In genomic region chr15:32683906-32684584, GRCh38 we compare ENCODE assay signal across 11 cellular contexts. TPM values are rescaled to one million over a fixed set of nuclear protein-coding genes. Genes with fewer than 3 reads are reported as not detected.
DNase-seq lines count a peak whose midpoint lies in the region; ATAC-seq, FAIRE-seq and TF ChIP-seq lines count a peak whose summit lies in the region.
"Had no signal": no experiment of that assay in that cellular context is flagged by ENCODE, and none has a peak within 500 bp of the region (broad histone marks: within the 10 kb centered on the region; RNA-seq: fewer than 3 reads in every experiment).

No MANE protein-coding gene starts in this region.

- no peak overlapping the region for H3K27ac Mint-ChIP-seq in natural killer cell treated with Interleukin-12 subunit alpha and Interleukin-12 subunit beta and Interleukin-15 and Interleukin-18, amount 100 ng/mL, for 72 hours
- no peak overlapping the region for H3K27ac Mint-ChIP-seq in natural killer cell

- no peak for TF ChIP-seq CTCF in natural killer cell (IDR thresholded peaks at IDR 0.05)
- no peak for TF ChIP-seq CTCF in fibroblast of villous mesenchyme (IDR thresholded peaks at IDR 0.05; ENCODE audit: insufficient read depth, low read depth, low read length)

- H3K4me3 Mint-ChIP-seq in natural killer cell treated with Interleukin-12 subunit alpha and Interleukin-12 subunit beta and Interleukin-15 and Interleukin-18, amount 100 ng/mL, for 72 hours = no peak overlapping the region
- no peak overlapping the region for H3K4me3 Mint-ChIP-seq in natural killer cell

- H3K27me3 Mint-ChIP-seq in natural killer cell treated with Interleukin-12 subunit alpha and Interleukin-12 subunit beta and Interleukin-15 and Interleukin-18, amount 100 ng/mL, for 72 hours = peaks cover 0 to 3% of the 10 kb centered on the region in 2 donors
- peaks cover 0 to 2% of the 10 kb centered on the region in 2 donors for H3K27me3 Mint-ChIP-seq in natural killer cell (ENCODE audit: low read depth in 2 of 2)

- ATAC-seq in natural killer cell treated with Interleukin-12 subunit alpha and Interleukin-12 subunit beta and Interleukin-15 and Interleukin-18, amount 100 ng/mL, for 72 hours = peak; percentile 71 to 77
- ATAC-seq in natural killer cell (no peak), HG03354 (IDR thresholded peaks at IDR 0.05; ENCODE audit: poor library complexity, severe bottlenecking, unreplicated experiment) (no peak), HG02870 (IDR thresholded peaks at IDR 0.05; ENCODE audit: unreplicated experiment) (no peak)

- no peak for DNase-seq in natural killer cell treated with Interleukin-12 subunit alpha and Interleukin-12 subunit beta and Interleukin-15 and Interleukin-18, amount 100 ng/mL, for 72 hours (ENCODE audit: low spot score)
- no peak for DNase-seq in natural killer cell
- DNase-seq in SKM-1 treated with dmso at 0.1 percent for 144 hours (lab: John Stamatoyannopoulos, UW; ENCODE audit: unreplicated experiment) = peak; percentile 27
- peak; percentile 85 for DNase-seq in fibroblast of villous mesenchyme (ENCODE audit: low read depth)
- no peak for DNase-seq in GM12892 (ENCODE audit: insufficient read length)
- DNase-seq in stimulated activated CD4-positive, alpha-beta T cell treated with anti-CD3 and anti-CD28 coated beads, Interleukin-2, amount 100 ng/mL, for 48 hours = no peak
- DNase-seq: activated gamma-delta T cell treated with Interleukin-2 at 50 U/mL for 16 hours, NCI-H1694 treated with DMSO at 0.1 percent for 48 hours had no signal

- FAIRE-seq in GM12892 (lab: Jason Lieb, UNC) = no peak

- peaks cover 9 to 10% of the 10 kb centered on the region in 2 donors for H3K4me1 Mint-ChIP-seq in natural killer cell treated with Interleukin-12 subunit alpha and Interleukin-12 subunit beta and Interleukin-15 and Interleukin-18, amount 100 ng/mL, for 72 hours (ENCODE audit: low read depth in 2 of 2)
- no peaks in the 10 kb centered on the region for H3K4me1 Mint-ChIP-seq in natural killer cell

- H3K4me3 ChIP-seq in fibroblast of villous mesenchyme (ENCODE audit: low read depth, low read length) = no peak overlapping the region

- no peak for TF ChIP-seq POLR2A in GM12892 (IDR thresholded peaks at IDR 0.05; ENCODE audit: low read depth, low read length)

- no peaks in the 10 kb centered on the region for H3K36me3 Mint-ChIP-seq in natural killer cell treated with Interleukin-12 subunit alpha and Interleukin-12 subunit beta and Interleukin-15 and Interleukin-18, amount 100 ng/mL, for 72 hours
- H3K36me3 Mint-ChIP-seq in natural killer cell = no peaks in the 10 kb centered on the region

- no peaks in the 10 kb centered on the region for H3K9me3 Mint-ChIP-seq in natural killer cell treated with Interleukin-12 subunit alpha and Interleukin-12 subunit beta and Interleukin-15 and Interleukin-18, amount 100 ng/mL, for 72 hours
- no peaks in the 10 kb centered on the region for H3K9me3 Mint-ChIP-seq in natural killer cell

- intact Hi-C loops in natural killer cell (cut with micrococcal nuclease) = no loop called here

RNA-seq across cellular contexts. Expression of gene GREM1, which starts 33.8 kb away (rescaled TPM):
- under 1 TPM in 1 of 2 donors, not detected in 1; 0.03 TPM for total RNA-seq in natural killer cell treated with Interleukin-12 subunit alpha and Interleukin-12 subunit beta and Interleukin-15 and Interleukin-18, amount 100 ng/mL, for 72 hours
- total RNA-seq in natural killer cell (not detected), fibroblast of villous mesenchyme (527 and 613 TPM in 2 replicates)
- polyA plus RNA-seq in GM12892 (2012; ENCODE audit: missing spikeins) = not detected
- total RNA-seq: T-helper 1 cell treated with Interleukin-12 subunit alpha and Interleukin-12 subunit beta and Interleukin-4 antibody, amounts not matched to agents 30 ng/mL and 1 ng/mL, for 36 hours had no signal

RNA-seq across cellular contexts. Expression of gene SCG5, which starts 42.5 kb away (rescaled TPM):
- 1 to 10 TPM in 1 of 2 donors, under 1 TPM in 1; 0.74 to 3.8 TPM for total RNA-seq in natural killer cell treated with Interleukin-12 subunit alpha and Interleukin-12 subunit beta and Interleukin-15 and Interleukin-18, amount 100 ng/mL, for 72 hours
- total RNA-seq in natural killer cell (not detected), fibroblast of villous mesenchyme (8.7 and 17.7 TPM in 2 replicates)
- 0.30 TPM for polyA plus RNA-seq in GM12892 (2012; ENCODE audit: missing spikeins)

Comparison
In these comparisons a context has a peak if more than half of its experiments do, and no peak if none do; other contexts are left out.
1. ATAC-seq: peak in natural killer cell treated with Interleukin-12 subunit alpha and Interleukin-12 subunit beta and Interleukin-15 and Interleukin-18, amount 100 ng/mL, for 72 hours (2 of 2); none in natural killer cell (0 of 3), HG03354 (single experiment) and HG02870 (single experiment).
2. DNase-seq: peak in SKM-1 treated with dmso at 0.1 percent for 144 hours (single experiment) and fibroblast of villous mesenchyme (single experiment); none in natural killer cell treated with Interleukin-12 subunit alpha and Interleukin-12 subunit beta and Interleukin-15 and Interleukin-18, amount 100 ng/mL, for 72 hours (single experiment), natural killer cell (single experiment), GM12892 (single experiment) and stimulated activated CD4-positive, alpha-beta T cell treated with anti-CD3 and anti-CD28 coated beads, Interleukin-2, amount 100 ng/mL, for 48 hours (0 of 2).
3. RNA of gene GREM1, which starts 33.8 kb away (total RNA-seq): 527 to 613 TPM in fibroblast of villous mesenchyme; 0.03 TPM in natural killer cell treated with Interleukin-12 subunit alpha and Interleukin-12 subunit beta and Interleukin-15 and Interleukin-18, amount 100 ng/mL, for 72 hours and not detected in natural killer cell; every median in the first group is over 100 times any median in the second.